ENCODE assay signal across 23 cellular contexts in the genomic region with DNA sequence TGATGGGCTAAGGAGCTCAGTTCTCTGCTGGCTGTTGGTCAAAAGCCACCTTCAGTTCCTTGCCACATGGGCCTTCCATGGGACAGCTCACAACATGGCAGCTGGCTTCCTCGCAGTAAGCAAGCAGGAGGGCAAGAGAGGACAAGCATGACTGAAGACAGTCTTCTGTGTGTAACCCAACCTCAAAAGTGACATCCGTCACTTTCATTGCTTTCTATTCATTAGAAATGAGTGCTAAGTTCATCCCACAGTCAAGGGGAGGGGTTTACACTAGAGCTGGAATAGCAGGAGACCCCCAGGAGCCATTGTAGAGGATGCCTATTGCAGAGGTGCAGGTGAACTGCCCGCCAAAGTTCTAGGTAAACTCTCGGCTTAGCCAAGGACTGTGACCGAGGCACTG.
"Had no signal": no experiment of that assay in that cellular context is flagged by ENCODE, and none has a peak within 500 bp of the region (broad histone marks: within the 10 kb centered on the region; RNA-seq: fewer than 3 reads in every experiment).

No MANE protein-coding gene starts in this region.

- H3K9me3 ChIP-seq: ovary, psoas muscle, right lobe of liver, sigmoid colon, stomach, thoracic aorta, thyroid gland, tibial nerve, upper lobe of left lung, vagina had no signal

- H3K4me1 ChIP-seq: psoas muscle, right lobe of liver, stomach, thyroid gland, tibial nerve, upper lobe of left lung, vagina had no signal

- DNase-seq: occipital lobe; ovary; posterior cingulate gyrus; psoas muscle; right cardiac atrium; right lobe of liver; sigmoid colon; small intestine; stimulated activated CD4-positive, alpha-beta T cell treated with anti-CD3 and anti-CD28 coated beads, Interleukin-15, amount 100 ng/mL, for 24 hours; stimulated activated CD4-positive, alpha-beta T cell treated with anti-CD3 and anti-CD28 coated beads, Interleukin-2, amount 100 ng/mL, for 24 hours; stimulated activated CD4-positive, alpha-beta T cell treated with anti-CD3 and anti-CD28 coated beads, Interleukin-2, amount 100 ng/mL, for 48 hours; stimulated activated CD4-positive, alpha-beta T cell treated with anti-CD3 and anti-CD28 coated beads, Interleukin-4, amount 100 ng/mL, for 24 hours; stimulated activated naive B cell treated with anti-CD40 and anti-IgM and Interleukin-4, amounts not matched to agents 10 μg/mL and 1 μg/mL and 100 μg/mL, for 72 hours; stimulated activated naive CD4-positive, alpha-beta T cell treated with Interleukin-2 at 50 U/mL for 16 hours; stomach; thyroid gland; upper lobe of left lung had no signal

- H3K9ac ChIP-seq: parathyroid adenoma had no signal

- H3K27me3 ChIP-seq: ovary, right lobe of liver, sigmoid colon, stomach, thyroid gland, tibial nerve, upper lobe of left lung, vagina had no signal

- H3K36me3 ChIP-seq: ovary, right lobe of liver, sigmoid colon, stomach, thoracic aorta, thyroid gland, tibial nerve, upper lobe of left lung, vagina had no signal

- H3K27ac ChIP-seq: ovary, parathyroid adenoma, psoas muscle, right lobe of liver, sigmoid colon, stomach, thoracic aorta, thyroid gland, tibial nerve, upper lobe of left lung, vagina had no signal

- ATAC-seq: natural killer cell treated with Interleukin-12 subunit alpha and Interleukin-12 subunit beta and Interleukin-15 and Interleukin-18, amount 100 ng/mL, for 72 hours; right cardiac atrium; right lobe of liver; stimulated activated effector memory CD8-positive, alpha-beta T cell treated with anti-CD3 and anti-CD28 coated beads, Interleukin-12 subunit alpha, Interleukin-12 subunit beta, amount 100 ng/mL, for 72 hours; stimulated activated naive B cell treated with anti-CD40 and anti-IgM and Interleukin-4, amounts not matched to agents 10 μg/mL and 1 μg/mL and 100 μg/mL, for 72 hours had no signal

- H3K4me3 ChIP-seq: ovary, psoas muscle, right lobe of liver, sigmoid colon, stomach, thoracic aorta, thyroid gland, tibial nerve, upper lobe of left lung, vagina had no signal

- H2AFZ ChIP-seq: parathyroid adenoma had no signal
